In the genomic region with DNA sequence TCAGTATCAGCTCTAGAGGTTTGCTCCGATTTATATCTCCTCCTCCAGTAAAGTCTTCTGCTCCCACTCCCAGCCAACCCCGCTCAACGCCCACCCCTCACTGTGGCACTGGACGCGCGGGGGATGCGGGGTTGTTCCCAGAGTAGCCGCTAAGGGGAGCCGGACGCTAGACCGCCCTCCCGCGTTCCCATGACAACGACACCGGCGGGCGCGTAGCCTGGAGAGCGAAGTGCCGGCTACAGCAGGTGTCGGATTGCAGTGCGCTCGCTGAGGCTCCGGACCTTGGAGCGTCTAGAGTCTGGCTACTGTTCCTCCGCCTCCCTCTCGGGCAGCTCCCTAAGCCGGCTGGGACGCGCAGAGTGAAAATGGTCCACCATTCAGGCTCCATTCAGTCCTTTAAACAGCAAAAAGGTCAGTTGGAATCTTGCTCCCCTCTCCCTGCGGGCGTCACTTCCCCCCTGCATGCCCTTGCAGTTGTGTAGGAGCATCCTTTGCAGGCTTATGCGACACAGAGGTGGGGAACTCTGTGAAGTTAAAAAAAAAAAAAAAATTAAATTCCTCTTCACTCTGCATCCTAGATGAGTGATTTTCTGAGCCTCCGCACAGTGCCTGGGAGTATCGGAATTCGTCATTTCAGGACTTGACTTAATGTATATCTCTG, we compare ENCODE assay signal across 9 cellular contexts. TPM values are rescaled to one million over a fixed set of nuclear protein-coding genes. Genes with fewer than 3 reads are reported as not detected.
DNase-seq lines count a peak whose midpoint lies in the region; ATAC-seq and TF ChIP-seq lines count a peak whose summit lies in the region.
"Had no signal": no experiment of that assay in that cellular context is flagged by ENCODE, and none has a peak within 500 bp of the region (broad histone marks: within the 10 kb centered on the region; RNA-seq: fewer than 3 reads in every experiment).

A gene (plus strand): TSS at position 220 of the 661 bp plus-strand sequence. CDS start 146 bp downstream, at position 366.

- H2AFZ ChIP-seq in IMR-90 (replicated peaks; ENCODE audit: low read length, poor library complexity): peak within 1 kb of the TSS; percentile 69

- WGBS in IMR-90 (ENCODE audit: extremely low coverage in 2 of 2, insufficient read length in 1 of 2), 2 experiments: no CpG with 5 or more reads among the region's 36 CpGs

- H3K9me3 ChIP-seq in IMR-90 (ENCODE audit: control insufficient read depth, insufficient read depth, low read length): no peaks in the 10 kb centered on the region
- H3K9me3 ChIP-seq in RWPE2 (ENCODE audit: severe bottlenecking): no peaks in the 10 kb centered on the region
- no peaks in the 10 kb centered on the region for H3K9me3 ChIP-seq in muscle layer of duodenum (ENCODE audit: control insufficient read depth in 1 of 2, low read length in 2 of 2)

- no peak within 1 kb of the TSS for H2BK15ac ChIP-seq in IMR-90 (ENCODE audit: low read depth, low read length)

- H4K20me1 ChIP-seq in IMR-90 (ENCODE audit: insufficient read depth, low read length): no peaks in the 10 kb centered on the region
- H4K20me1 ChIP-seq: BLaER1 treated with 17β-estradiol and CSF1 and Interleukin-3, amounts not matched to agents 10 nM and 100 nM had no signal

- H3K18ac ChIP-seq in IMR-90 (ENCODE audit: low read depth, low read length): no peak within 1 kb of the TSS

- H3K4me3 Mint-ChIP-seq in CD14-positive monocyte: peak within 1 kb of the TSS in 1 of 2 donors; percentile 67

- no peak within 1 kb of the TSS for H4K91ac ChIP-seq in IMR-90 (ENCODE audit: insufficient read depth, low read depth, low read length)

- H2BK5ac ChIP-seq in IMR-90 (ENCODE audit: low read depth, low read length, poor library complexity, severe bottlenecking): no peak within 1 kb of the TSS

- no peak for TF ChIP-seq POLR2A in IMR-90 (IDR thresholded peaks at IDR 0.05; ENCODE audit: low read depth, low read length)

- in situ Hi-C loops in IMR-90 (cut with MboI; ENCODE audit: low sequenced_read_pairs): no loop called here

- H3K4me1 Mint-ChIP-seq in CD14-positive monocyte: no peaks in the 10 kb centered on the region

- peak; percentile 47 for TF ChIP-seq CTCF in IMR-90 (conservative IDR thresholded peaks at IDR 0.05; ENCODE audit: low read depth, low read length)
- TF ChIP-seq CTCF in RWPE2 (IDR thresholded peaks at IDR 0.05; ENCODE audit: poor library complexity, severe bottlenecking): peak; percentile 70
- TF ChIP-seq CTCF in CD14-positive monocyte (IDR thresholded peaks at IDR 0.05): no peak

- H3K27me3 ChIP-seq in IMR-90 (ENCODE audit: control insufficient read depth, insufficient read depth, low read length) (peaks cover 10% of the 10 kb centered on the region), RWPE2 (ENCODE audit: insufficient read depth, poor library complexity, severe bottlenecking) (peaks cover 51% of the 10 kb centered on the region), muscle layer of duodenum (ENCODE audit: low read depth, low read length) (no peaks in the 10 kb centered on the region)
- H3K27me3 ChIP-seq: BLaER1 treated with 17β-estradiol and CSF1 and Interleukin-3, amounts not matched to agents 10 nM and 100 nM had no signal

- dilution Hi-C loops in IMR-90 (cut with HindIII; ENCODE audit: low sequenced_read_pairs, unreplicated experiment): no loop called here

- no peak within 1 kb of the TSS for H4K5ac ChIP-seq in IMR-90 (ENCODE audit: low read depth, low read length)

- no peak within 1 kb of the TSS for H3K4ac ChIP-seq in IMR-90 (ENCODE audit: low read depth, low read length)

- H3K27ac ChIP-seq in IMR-90 (ENCODE audit: insufficient read depth, low read length) (no peak within 1 kb of the TSS), RWPE2 (ENCODE audit: poor library complexity, severe bottlenecking) (no peak within 1 kb of the TSS), muscle layer of duodenum (ENCODE audit: low read length) (no peak within 1 kb of the TSS)
- H3K27ac ChIP-seq: BLaER1 treated with 17β-estradiol and CSF1 and Interleukin-3, amounts not matched to agents 10 nM and 100 nM had no signal

- POLR2A ChIA-PET in IMR-90 (lab: Charles Lee; ENCODE audit: unreplicated experiment): no interaction called here

- H3K27ac Mint-ChIP-seq in CD14-positive monocyte: peak within 1 kb of the TSS in 1 of 7 donors; percentile 15

- H3K4me2 ChIP-seq in IMR-90 (ENCODE audit: low read depth, low read length): peak within 1 kb of the TSS; percentile 71
- H3K4me2 ChIP-seq: BLaER1 treated with 17β-estradiol and CSF1 and Interleukin-3, amounts not matched to agents 10 nM and 100 nM had no signal

- H3K36me3 ChIP-seq in IMR-90 (ENCODE audit: control insufficient read depth, insufficient read depth, low read length) (no peaks in the 10 kb centered on the region), RWPE2 (ENCODE audit: low read depth) (no peaks in the 10 kb centered on the region), muscle layer of duodenum (ENCODE audit: control insufficient read depth in 1 of 2, insufficient read depth in 2 of 2, low read length in 2 of 2) (no peaks in the 10 kb centered on the region)
- H3K36me3 ChIP-seq: BLaER1 treated with 17β-estradiol and CSF1 and Interleukin-3, amounts not matched to agents 10 nM and 100 nM had no signal

- no peak within 1 kb of the TSS for H3K23ac ChIP-seq in IMR-90 (ENCODE audit: low read depth, low read length)

- intact Hi-C loops in IMR-90 (cut with micrococcal nuclease): no loop called here
- intact Hi-C loops in CD14-positive monocyte (cut with micrococcal nuclease): no loop called here

- H4K8ac ChIP-seq in IMR-90 (ENCODE audit: low read depth in 2 of 2, low read length in 2 of 2): no peak within 1 kb of the TSS

- CTCF ChIA-PET in IMR-90 (lab: Yijun Ruan, JAX): interaction anchor here (0.9 to 1.5 kb wide), 2 partner anchors 126 to 827 kb away, joined by 3 to 6 read pairs; no protein-coding TSS in a partner anchor

- H3K9me3 Mint-ChIP-seq in CD14-positive monocyte: peaks cover 0 to 2% (median 0%) of the 10 kb centered on the region in 7 donors

- peak; percentile 87 for ATAC-seq in GM21786 (IDR thresholded peaks at IDR 0.05; ENCODE audit: unreplicated experiment)
- ATAC-seq in IMR-90 (ENCODE audit: low read depth): peak; percentile 100
- ATAC-seq in RWPE2 (ENCODE audit: low read depth): peak; percentile 98
- peak; percentile 38 for ATAC-seq in esophagus mucosa

- H3K9me1 ChIP-seq in IMR-90 (ENCODE audit: insufficient read depth, low read length): no peaks in the 10 kb centered on the region

- peaks cover 16 to 24% (median 18%) of the 10 kb centered on the region in 3 donors for H3K27me3 Mint-ChIP-seq in CD14-positive monocyte (ENCODE audit: low read depth in 3 of 3)

- DNase-seq in SKM-1 treated with dmso at 0.1 percent for 144 hours (lab: John Stamatoyannopoulos, UW; ENCODE audit: unreplicated experiment) (peak; percentile 26), SKM-1 (lab: John Stamatoyannopoulos, UW; ENCODE audit: unreplicated experiment) (no peak), IMR-90 (peak; percentile 73), RWPE2 (ENCODE audit: low spot score) (peak; percentile 77), CD14-positive monocyte (ENCODE audit: low spot score) (no peak)

- no peak within 1 kb of the TSS for H2AK5ac ChIP-seq in IMR-90 (ENCODE audit: low read depth, low read length)

- H2AK9ac ChIP-seq in IMR-90 (replicated peaks; ENCODE audit: low read depth, low read length, poor library complexity): no peak within 1 kb of the TSS

- H3K14ac ChIP-seq in IMR-90 (replicated peaks; ENCODE audit: low read depth, low read length): no peak within 1 kb of the TSS

- H3K4me1 ChIP-seq in IMR-90 (ENCODE audit: control insufficient read depth, insufficient read depth, low read length) (no peaks in the 10 kb centered on the region), RWPE2 (ENCODE audit: insufficient read depth, poor library complexity, severe bottlenecking) (no peaks in the 10 kb centered on the region), muscle layer of duodenum (ENCODE audit: control insufficient read depth in 1 of 2, insufficient read depth in 2 of 2, low read length in 2 of 2) (peaks cover 0 to 5% of the 10 kb centered on the region in 2 donors)

- H3K9ac ChIP-seq in IMR-90 (ENCODE audit: low read depth, low read length): no peak within 1 kb of the TSS
- H3K9ac ChIP-seq: BLaER1 treated with 17β-estradiol and CSF1 and Interleukin-3, amounts not matched to agents 10 nM and 100 nM had no signal

- H3K56ac ChIP-seq in IMR-90 (ENCODE audit: extremely low read depth, insufficient read depth, low read length): no peak within 1 kb of the TSS

- no TSS peak for BruUV-seq in IMR-90 (replicated peaks; lab: Mats Ljungman, UMichigan)

- H3K79me1 ChIP-seq in IMR-90 (ENCODE audit: low read depth in 1 of 2, low read length in 2 of 2): no peaks in the 10 kb centered on the region

- 0 out of 2 replicates have a peak, but pooled peaks have one; percentile 19 for TF ChIP-seq RAD21 in IMR-90 (IDR thresholded peaks at IDR 0.05; ENCODE audit: low read length)

- no peak within 1 kb of the TSS for H3K4me3 ChIP-seq in IMR-90 (ENCODE audit: insufficient read depth, low read depth, low read length)
- H3K4me3 ChIP-seq in RWPE2 (ENCODE audit: severe bottlenecking): no peak within 1 kb of the TSS
- peak within 1 kb of the TSS; percentile 13 to 57 for H3K4me3 ChIP-seq in muscle layer of duodenum (ENCODE audit: low read depth in 1 of 2, low read length in 2 of 2)
- H3K4me3 ChIP-seq: BLaER1 treated with 17β-estradiol and CSF1 and Interleukin-3, amounts not matched to agents 10 nM and 100 nM had no signal

- H2BK120ac ChIP-seq in IMR-90 (ENCODE audit: low read depth, low read length): no peak within 1 kb of the TSS

- no peaks in the 10 kb centered on the region for H3K36me3 Mint-ChIP-seq in CD14-positive monocyte

- H2BK20ac ChIP-seq in IMR-90 (ENCODE audit: low read depth, low read length): no peak within 1 kb of the TSS

TF ChIP-seq in IMR-90, 13 proteins besides CTCF, POLR2A, EP300 and RAD21:
- TF ChIP-seq MXI1 (IDR thresholded peaks at IDR 0.05; ENCODE audit: borderline replicate concordance, low read depth, low read length) (no peak), SMC3 (IDR thresholded peaks at IDR 0.05; ENCODE audit: low read depth, low read length) (peak; percentile 21; the same call in 1 of the 2 replicates)
TF ChIP-seq in IMR-90: peak in this region for 1.

RNA-seq across cellular contexts. Expression of the gene that starts here (rescaled TPM):
- under 0.01 and 0.18 TPM in 2 replicates for total RNA-seq in IMR-90 (2012; rRNA removed)
- 0.01 and 0.02 TPM in 2 replicates for polyA plus RNA-seq in IMR-90 (2012; rRNA removed)
- 0.01 TPM in 1 of 2 replicates, not detected in the other for polyA plus RNA-seq in IMR-90 (2012; cell fraction: cytosol; rRNA removed)
- polyA plus RNA-seq in IMR-90 (2012; cell fraction: nucleus; rRNA removed; ENCODE audit: low replicate concordance): 0.05 TPM in 1 of 2 replicates, not detected in the other
- total RNA-seq in esophagus mucosa: not detected
- polyA plus RNA-seq in CD14-positive monocyte: not detected

Comparison
In these comparisons a context has a peak if more than half of its experiments do, and no peak if none do; other contexts are left out.
1. DNase-seq: peak in SKM-1 treated with dmso at 0.1 percent for 144 hours (single experiment) and RWPE2 (single experiment); none in SKM-1 (single experiment) and CD14-positive monocyte (single experiment).
2. Peak in DNase-seq, ATAC-seq and H3K4me2 ChIP-seq in IMR-90; RNA of the gene not detected or under 1 TPM.
3. Peak in ATAC-seq in esophagus mucosa; RNA of the gene not detected or under 1 TPM.
4. ATAC-seq: peak in every context shown above with its lines; median percentile 100 in IMR-90; 98 in RWPE2; 87 in GM21786; 38 in esophagus mucosa.
5. H3K4me3 ChIP-seq: peak in muscle layer of duodenum (2 of 2); none in IMR-90 (single experiment) and RWPE2 (single experiment).